ENCODE assay signal across 1 cellular context in the genomic region with DNA sequence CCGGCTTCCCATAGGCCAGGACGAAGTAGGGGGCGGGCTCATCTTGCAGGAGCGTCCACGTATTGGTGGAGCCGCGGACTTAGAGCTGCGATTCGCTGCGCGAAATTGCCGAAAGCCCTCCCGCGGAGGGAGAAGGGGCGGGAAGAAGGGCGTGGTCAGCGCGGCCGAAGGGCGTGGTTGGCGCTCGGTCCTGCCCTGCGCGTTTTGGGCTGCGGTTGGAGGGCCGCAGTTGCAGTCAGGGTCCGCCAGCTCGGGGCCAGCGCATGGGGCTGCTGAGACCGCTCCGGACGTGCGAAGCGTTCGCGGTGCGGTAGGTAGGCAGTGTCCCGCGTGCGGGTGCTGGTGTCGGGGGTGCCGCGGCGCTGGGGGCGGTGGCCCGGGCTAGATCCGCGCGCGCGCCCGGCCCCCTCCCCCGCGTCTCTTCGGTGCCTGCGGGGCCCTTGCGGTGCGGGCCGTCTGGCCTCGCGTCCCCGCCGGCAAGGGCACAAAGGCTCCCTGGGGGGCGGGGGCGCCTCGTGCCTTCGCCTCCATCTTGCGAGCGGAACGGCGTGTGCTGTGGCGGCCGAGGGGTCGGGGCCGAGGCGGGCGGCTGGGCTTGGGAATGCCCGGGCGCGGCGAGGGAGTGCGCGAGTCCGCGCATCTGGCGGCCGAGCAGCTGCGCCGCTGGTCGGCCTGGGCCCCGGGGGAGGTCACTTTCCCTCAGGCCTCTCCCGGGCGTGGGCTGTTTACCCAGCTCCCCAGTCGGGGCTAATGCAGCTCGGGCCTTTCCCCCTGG.
TF ChIP-seq lines count a peak whose summit lies in the region.

A gene with protein sequence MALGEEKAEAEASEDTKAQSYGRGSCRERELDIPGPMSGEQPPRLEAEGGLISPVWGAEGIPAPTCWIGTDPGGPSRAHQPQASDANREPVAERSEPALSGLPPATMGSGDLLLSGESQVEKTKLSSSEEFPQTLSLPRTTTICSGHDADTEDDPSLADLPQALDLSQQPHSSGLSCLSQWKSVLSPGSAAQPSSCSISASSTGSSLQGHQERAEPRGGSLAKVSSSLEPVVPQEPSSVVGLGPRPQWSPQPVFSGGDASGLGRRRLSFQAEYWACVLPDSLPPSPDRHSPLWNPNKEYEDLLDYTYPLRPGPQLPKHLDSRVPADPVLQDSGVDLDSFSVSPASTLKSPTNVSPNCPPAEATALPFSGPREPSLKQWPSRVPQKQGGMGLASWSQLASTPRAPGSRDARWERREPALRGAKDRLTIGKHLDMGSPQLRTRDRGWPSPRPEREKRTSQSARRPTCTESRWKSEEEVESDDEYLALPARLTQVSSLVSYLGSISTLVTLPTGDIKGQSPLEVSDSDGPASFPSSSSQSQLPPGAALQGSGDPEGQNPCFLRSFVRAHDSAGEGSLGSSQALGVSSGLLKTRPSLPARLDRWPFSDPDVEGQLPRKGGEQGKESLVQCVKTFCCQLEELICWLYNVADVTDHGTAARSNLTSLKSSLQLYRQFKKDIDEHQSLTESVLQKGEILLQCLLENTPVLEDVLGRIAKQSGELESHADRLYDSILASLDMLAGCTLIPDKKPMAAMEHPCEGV (plus strand): TSS at position 202 of the 775 bp plus-strand sequence. CDS start 13,029 bp downstream, outside the sequence.

TF ChIP-seq in H1, 55 proteins besides CTCF, POLR2A, EP300 and RAD21 (continues in another document):
- TF ChIP-seq BACH1 (IDR thresholded peaks at IDR 0.05; ENCODE audit: low read length) (no peak), MAFK (IDR thresholded peaks at IDR 0.05; ENCODE audit: low read depth, low read length) (no peak), SIN3A (conservative IDR thresholded peaks at IDR 0.05 in 1 of 2, IDR thresholded peaks at IDR 0.05 in 1 of 2; ENCODE audit: low read depth in 1 of 2, low read length in 2 of 2) (no peak), TAF7 (optimal IDR thresholded peaks at IDR 0.05; ENCODE audit: borderline replicate concordance, low read depth, low read length) (peak; percentile 92), BRCA1 (IDR thresholded peaks at IDR 0.05; ENCODE audit: low read depth, low read length) (no peak), TAF1 (IDR thresholded peaks at IDR 0.05; ENCODE audit: low read depth, low read length) (peak; percentile 99), RFX5 (IDR thresholded peaks at IDR 0.05; ENCODE audit: borderline replicate concordance, low read depth, low read length) (no peak), ASH2L (IDR thresholded peaks at IDR 0.05; ENCODE audit: low read length) (peak; percentile 49), JUND (IDR thresholded peaks at IDR 0.05; ENCODE audit: low read length) (no peak), HDAC2 (IDR thresholded peaks at IDR 0.05; ENCODE audit: borderline replicate concordance in 1 of 2, low read depth in 2 of 2, low read length in 2 of 2) (no peak), TCF12 (IDR thresholded peaks at IDR 0.05; ENCODE audit: low read depth, low read length) (no peak), JUN (IDR thresholded peaks at IDR 0.05; ENCODE audit: low read depth, low read length) (no peak), RBBP5 (IDR thresholded peaks at IDR 0.05; ENCODE audit: borderline replicate concordance, low read depth, low read length) (peak; percentile 45; the same call in 1 of the 2 replicates), GTF2F1 (IDR thresholded peaks at IDR 0.05; ENCODE audit: borderline replicate concordance, low read depth, low read length) (peak; percentile 73; the same call in 1 of the 2 replicates), NANOG (IDR thresholded peaks at IDR 0.05; ENCODE audit: insufficient read depth, low read depth, low read length, poor library complexity, severe bottlenecking) (peak; percentile 46), SP2 (IDR thresholded peaks at IDR 0.05; ENCODE audit: low read length) (peak; percentile 74), PHF8 (conservative IDR thresholded peaks at IDR 0.05; ENCODE audit: low read depth, low read length) (peak; percentile 85), KDM5A (IDR thresholded peaks at IDR 0.05; ENCODE audit: low read length) (no peak), CBX8 (IDR thresholded peaks at IDR 0.05; ENCODE audit: borderline replicate concordance, low read depth, low read length) (no peak), SUZ12 (IDR thresholded peaks at IDR 0.05; ENCODE audit: low read length) (no peak), POU5F1 (IDR thresholded peaks at IDR 0.05; ENCODE audit: low read depth, low read length) (no peak), EZH2 (IDR thresholded peaks at IDR 0.05; ENCODE audit: low read depth, low read length, severe bottlenecking) (no peak), CREB1 (IDR thresholded peaks at IDR 0.05) (peak; percentile 12; the same call in 1 of the 2 replicates), SRF (IDR thresholded peaks at IDR 0.05; ENCODE audit: low read depth, low read length) (no peak), CHD1 (IDR thresholded peaks at IDR 0.05; ENCODE audit: low read depth, low read length) (no peak), SIRT6 (IDR thresholded peaks at IDR 0.05; ENCODE audit: low read length) (no peak), YY1 (IDR thresholded peaks at IDR 0.05; ENCODE audit: low read depth, low read length) (peak; percentile 81; the same call in 1 of the 2 replicates), CEBPB (IDR thresholded peaks at IDR 0.05; ENCODE audit: low read depth, low read length) (no peak), SP4 (IDR thresholded peaks at IDR 0.05; ENCODE audit: low read length) (0 out of 2 replicates have a peak, but pooled peaks have one; percentile 39), GABPA (IDR thresholded peaks at IDR 0.05; ENCODE audit: borderline replicate concordance, insufficient read depth, low read length) (no peak), CHD2 (IDR thresholded peaks at IDR 0.05; ENCODE audit: low read length) (peak; percentile 83), SAP30 (IDR thresholded peaks at IDR 0.05; ENCODE audit: insufficient read depth, insufficient replicate concordance, low read length) (no peak), CBX5 (IDR thresholded peaks at IDR 0.05; ENCODE audit: low read depth, low read length) (no peak), KDM4A (IDR thresholded peaks at IDR 0.05; ENCODE audit: low read depth, low read length, severe bottlenecking) (peak; percentile 63), TBP (IDR thresholded peaks at IDR 0.05; ENCODE audit: low read depth, low read length) (peak; percentile 93), BCL11A (IDR thresholded peaks at IDR 0.05; ENCODE audit: low read depth in 2 of 2, low read length in 2 of 2) (no peak), HDAC6 (IDR thresholded peaks at IDR 0.05; ENCODE audit: low read depth, low read length) (no peak), CTBP2 (IDR thresholded peaks at IDR 0.05; ENCODE audit: borderline replicate concordance, insufficient read depth, insufficient read length, low read length) (peak; percentile 41), RXRA (IDR thresholded peaks at IDR 0.05; ENCODE audit: insufficient read depth, low read depth, low read length) (no peak), NRF1 (IDR thresholded peaks at IDR 0.05; ENCODE audit: low read depth, low read length) (no peak), SIX5 (IDR thresholded peaks at IDR 0.05; ENCODE audit: low read depth, low read length) (no peak)
- TF ChIP-seq, protein P1, sequence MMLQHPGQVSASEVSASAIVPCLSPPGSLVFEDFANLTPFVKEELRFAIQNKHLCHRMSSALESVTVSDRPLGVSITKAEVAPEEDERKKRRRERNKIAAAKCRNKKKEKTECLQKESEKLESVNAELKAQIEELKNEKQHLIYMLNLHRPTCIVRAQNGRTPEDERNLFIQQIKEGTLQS (IDR thresholded peaks at IDR 0.05; ENCODE audit: insufficient read depth, low read depth, low read length): no peak
- TF ChIP-seq, protein P2, sequence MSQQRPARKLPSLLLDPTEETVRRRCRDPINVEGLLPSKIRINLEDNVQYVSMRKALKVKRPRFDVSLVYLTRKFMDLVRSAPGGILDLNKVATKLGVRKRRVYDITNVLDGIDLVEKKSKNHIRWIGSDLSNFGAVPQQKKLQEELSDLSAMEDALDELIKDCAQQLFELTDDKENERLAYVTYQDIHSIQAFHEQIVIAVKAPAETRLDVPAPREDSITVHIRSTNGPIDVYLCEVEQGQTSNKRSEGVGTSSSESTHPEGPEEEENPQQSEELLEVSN (IDR thresholded peaks at IDR 0.05): peak; percentile 16; the same call in 1 of the 2 replicates
- TF ChIP-seq, protein P3, sequence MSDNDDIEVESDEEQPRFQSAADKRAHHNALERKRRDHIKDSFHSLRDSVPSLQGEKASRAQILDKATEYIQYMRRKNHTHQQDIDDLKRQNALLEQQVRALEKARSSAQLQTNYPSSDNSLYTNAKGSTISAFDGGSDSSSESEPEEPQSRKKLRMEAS (IDR thresholded peaks at IDR 0.05): peak; percentile 95
- TF ChIP-seq, protein P4, sequence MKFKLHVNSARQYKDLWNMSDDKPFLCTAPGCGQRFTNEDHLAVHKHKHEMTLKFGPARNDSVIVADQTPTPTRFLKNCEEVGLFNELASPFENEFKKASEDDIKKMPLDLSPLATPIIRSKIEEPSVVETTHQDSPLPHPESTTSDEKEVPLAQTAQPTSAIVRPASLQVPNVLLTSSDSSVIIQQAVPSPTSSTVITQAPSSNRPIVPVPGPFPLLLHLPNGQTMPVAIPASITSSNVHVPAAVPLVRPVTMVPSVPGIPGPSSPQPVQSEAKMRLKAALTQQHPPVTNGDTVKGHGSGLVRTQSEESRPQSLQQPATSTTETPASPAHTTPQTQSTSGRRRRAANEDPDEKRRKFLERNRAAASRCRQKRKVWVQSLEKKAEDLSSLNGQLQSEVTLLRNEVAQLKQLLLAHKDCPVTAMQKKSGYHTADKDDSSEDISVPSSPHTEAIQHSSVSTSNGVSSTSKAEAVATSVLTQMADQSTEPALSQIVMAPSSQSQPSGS (IDR thresholded peaks at IDR 0.05; ENCODE audit: low read length): no peak
- TF ChIP-seq, protein P5, sequence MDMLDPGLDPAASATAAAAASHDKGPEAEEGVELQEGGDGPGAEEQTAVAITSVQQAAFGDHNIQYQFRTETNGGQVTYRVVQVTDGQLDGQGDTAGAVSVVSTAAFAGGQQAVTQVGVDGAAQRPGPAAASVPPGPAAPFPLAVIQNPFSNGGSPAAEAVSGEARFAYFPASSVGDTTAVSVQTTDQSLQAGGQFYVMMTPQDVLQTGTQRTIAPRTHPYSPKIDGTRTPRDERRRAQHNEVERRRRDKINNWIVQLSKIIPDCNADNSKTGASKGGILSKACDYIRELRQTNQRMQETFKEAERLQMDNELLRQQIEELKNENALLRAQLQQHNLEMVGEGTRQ (IDR thresholded peaks at IDR 0.05; ENCODE audit: low read length): no peak
- TF ChIP-seq, protein P6, sequence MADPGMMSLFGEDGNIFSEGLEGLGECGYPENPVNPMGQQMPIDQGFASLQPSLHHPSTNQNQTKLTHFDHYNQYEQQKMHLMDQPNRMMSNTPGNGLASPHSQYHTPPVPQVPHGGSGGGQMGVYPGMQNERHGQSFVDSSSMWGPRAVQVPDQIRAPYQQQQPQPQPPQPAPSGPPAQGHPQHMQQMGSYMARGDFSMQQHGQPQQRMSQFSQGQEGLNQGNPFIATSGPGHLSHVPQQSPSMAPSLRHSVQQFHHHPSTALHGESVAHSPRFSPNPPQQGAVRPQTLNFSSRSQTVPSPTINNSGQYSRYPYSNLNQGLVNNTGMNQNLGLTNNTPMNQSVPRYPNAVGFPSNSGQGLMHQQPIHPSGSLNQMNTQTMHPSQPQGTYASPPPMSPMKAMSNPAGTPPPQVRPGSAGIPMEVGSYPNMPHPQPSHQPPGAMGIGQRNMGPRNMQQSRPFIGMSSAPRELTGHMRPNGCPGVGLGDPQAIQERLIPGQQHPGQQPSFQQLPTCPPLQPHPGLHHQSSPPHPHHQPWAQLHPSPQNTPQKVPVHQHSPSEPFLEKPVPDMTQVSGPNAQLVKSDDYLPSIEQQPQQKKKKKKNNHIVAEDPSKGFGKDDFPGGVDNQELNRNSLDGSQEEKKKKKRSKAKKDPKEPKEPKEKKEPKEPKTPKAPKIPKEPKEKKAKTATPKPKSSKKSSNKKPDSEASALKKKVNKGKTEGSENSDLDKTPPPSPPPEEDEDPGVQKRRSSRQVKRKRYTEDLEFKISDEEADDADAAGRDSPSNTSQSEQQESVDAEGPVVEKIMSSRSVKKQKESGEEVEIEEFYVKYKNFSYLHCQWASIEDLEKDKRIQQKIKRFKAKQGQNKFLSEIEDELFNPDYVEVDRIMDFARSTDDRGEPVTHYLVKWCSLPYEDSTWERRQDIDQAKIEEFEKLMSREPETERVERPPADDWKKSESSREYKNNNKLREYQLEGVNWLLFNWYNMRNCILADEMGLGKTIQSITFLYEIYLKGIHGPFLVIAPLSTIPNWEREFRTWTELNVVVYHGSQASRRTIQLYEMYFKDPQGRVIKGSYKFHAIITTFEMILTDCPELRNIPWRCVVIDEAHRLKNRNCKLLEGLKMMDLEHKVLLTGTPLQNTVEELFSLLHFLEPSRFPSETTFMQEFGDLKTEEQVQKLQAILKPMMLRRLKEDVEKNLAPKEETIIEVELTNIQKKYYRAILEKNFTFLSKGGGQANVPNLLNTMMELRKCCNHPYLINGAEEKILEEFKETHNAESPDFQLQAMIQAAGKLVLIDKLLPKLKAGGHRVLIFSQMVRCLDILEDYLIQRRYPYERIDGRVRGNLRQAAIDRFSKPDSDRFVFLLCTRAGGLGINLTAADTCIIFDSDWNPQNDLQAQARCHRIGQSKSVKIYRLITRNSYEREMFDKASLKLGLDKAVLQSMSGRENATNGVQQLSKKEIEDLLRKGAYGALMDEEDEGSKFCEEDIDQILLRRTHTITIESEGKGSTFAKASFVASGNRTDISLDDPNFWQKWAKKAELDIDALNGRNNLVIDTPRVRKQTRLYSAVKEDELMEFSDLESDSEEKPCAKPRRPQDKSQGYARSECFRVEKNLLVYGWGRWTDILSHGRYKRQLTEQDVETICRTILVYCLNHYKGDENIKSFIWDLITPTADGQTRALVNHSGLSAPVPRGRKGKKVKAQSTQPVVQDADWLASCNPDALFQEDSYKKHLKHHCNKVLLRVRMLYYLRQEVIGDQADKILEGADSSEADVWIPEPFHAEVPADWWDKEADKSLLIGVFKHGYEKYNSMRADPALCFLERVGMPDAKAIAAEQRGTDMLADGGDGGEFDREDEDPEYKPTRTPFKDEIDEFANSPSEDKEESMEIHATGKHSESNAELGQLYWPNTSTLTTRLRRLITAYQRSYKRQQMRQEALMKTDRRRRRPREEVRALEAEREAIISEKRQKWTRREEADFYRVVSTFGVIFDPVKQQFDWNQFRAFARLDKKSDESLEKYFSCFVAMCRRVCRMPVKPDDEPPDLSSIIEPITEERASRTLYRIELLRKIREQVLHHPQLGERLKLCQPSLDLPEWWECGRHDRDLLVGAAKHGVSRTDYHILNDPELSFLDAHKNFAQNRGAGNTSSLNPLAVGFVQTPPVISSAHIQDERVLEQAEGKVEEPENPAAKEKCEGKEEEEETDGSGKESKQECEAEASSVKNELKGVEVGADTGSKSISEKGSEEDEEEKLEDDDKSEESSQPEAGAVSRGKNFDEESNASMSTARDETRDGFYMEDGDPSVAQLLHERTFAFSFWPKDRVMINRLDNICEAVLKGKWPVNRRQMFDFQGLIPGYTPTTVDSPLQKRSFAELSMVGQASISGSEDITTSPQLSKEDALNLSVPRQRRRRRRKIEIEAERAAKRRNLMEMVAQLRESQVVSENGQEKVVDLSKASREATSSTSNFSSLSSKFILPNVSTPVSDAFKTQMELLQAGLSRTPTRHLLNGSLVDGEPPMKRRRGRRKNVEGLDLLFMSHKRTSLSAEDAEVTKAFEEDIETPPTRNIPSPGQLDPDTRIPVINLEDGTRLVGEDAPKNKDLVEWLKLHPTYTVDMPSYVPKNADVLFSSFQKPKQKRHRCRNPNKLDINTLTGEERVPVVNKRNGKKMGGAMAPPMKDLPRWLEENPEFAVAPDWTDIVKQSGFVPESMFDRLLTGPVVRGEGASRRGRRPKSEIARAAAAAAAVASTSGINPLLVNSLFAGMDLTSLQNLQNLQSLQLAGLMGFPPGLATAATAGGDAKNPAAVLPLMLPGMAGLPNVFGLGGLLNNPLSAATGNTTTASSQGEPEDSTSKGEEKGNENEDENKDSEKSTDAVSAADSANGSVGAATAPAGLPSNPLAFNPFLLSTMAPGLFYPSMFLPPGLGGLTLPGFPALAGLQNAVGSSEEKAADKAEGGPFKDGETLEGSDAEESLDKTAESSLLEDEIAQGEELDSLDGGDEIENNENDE (IDR thresholded peaks at IDR 0.05; ENCODE audit: insufficient replicate concordance, low read length): no peak
